In genomic region chr11:112318661-112319060, GRCh38 we compare ENCODE assay signal across 1 cellular context.
TF ChIP-seq lines count a peak whose summit lies in the region.

No MANE protein-coding gene starts in this region.

TF ChIP-seq in WTC11, 78 proteins besides CTCF, POLR2A, EP300 and RAD21 (continued from another document):
- TF ChIP-seq ZNF281 (CRISPR knock-in tag; IDR thresholded peaks at IDR 0.05): no peak
- TF ChIP-seq NR3C1 (CRISPR knock-in tag; conservative IDR thresholded peaks at IDR 0.05; ENCODE audit: low read depth): no peak
- no peak for TF ChIP-seq E2F1 (CRISPR knock-in tag; IDR thresholded peaks at IDR 0.05)
- no peak for TF ChIP-seq CDX4 (CRISPR knock-in tag; IDR thresholded peaks at IDR 0.05; ENCODE audit: borderline replicate concordance)
- TF ChIP-seq ZNF219 (CRISPR knock-in tag; IDR thresholded peaks at IDR 0.05; ENCODE audit: borderline replicate concordance): no peak
- TF ChIP-seq FOXK1 (CRISPR knock-in tag; IDR thresholded peaks at IDR 0.05): no peak
- TF ChIP-seq PRRX2 (CRISPR knock-in tag; IDR thresholded peaks at IDR 0.05): no peak
- no peak for TF ChIP-seq ARID4B (CRISPR knock-in tag; IDR thresholded peaks at IDR 0.05; ENCODE audit: borderline replicate concordance)
- no peak for TF ChIP-seq MLX (CRISPR knock-in tag; IDR thresholded peaks at IDR 0.05)
- TF ChIP-seq ZNF232 (CRISPR knock-in tag; IDR thresholded peaks at IDR 0.05): no peak
